ENCODE assay signal across 6 cellular contexts in the genomic region with DNA sequence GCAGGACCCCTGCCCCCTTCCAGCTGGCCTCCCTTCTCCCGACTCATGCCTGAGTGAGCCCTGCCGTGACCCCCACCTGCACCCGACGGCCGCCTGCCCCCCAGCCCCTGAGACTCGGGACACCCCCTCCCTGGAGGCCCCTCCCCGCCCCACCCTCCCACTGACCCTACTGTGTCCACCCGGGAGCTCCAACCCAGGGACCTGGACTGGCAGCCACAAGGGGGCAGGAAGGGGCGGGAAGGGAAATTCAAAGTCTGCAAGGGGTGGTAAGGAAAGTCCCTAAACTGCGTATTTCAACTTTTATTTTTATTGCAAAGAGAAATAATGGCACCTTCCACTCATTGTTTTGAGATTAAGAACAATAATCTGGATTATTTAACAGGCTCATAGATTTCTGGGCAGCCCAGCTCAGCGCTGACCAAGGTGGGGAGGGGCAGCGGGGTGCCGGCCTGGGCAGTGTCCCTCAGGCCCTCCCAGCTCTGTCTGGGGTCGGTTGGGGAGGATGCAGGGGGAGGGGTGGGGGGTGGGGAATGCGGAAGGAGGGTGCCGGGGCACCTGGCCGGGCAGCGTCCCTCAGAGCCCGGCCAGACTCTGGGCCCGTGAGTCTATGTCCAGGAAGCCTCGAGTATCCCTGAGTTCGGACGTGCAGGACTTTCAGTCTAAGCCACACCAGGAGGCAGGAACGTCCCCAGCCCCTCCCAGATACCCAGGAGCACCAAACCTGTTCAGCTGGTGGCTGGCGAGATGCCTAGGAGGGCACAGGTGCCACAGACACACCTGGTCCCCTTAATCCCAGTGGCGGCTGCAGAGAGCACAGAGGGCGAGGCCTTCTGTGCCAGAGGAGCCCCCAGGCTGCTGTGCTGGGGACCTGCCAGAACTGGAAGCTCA. TPM values are rescaled to one million over a fixed set of nuclear protein-coding genes. Genes with fewer than 3 reads are reported as not detected.
DNase-seq lines count a peak whose midpoint lies in the region; ATAC-seq and TF ChIP-seq lines count a peak whose summit lies in the region.

No MANE protein-coding gene starts in this region.

- H3K79me2 ChIP-seq in GM23338 (replicated peaks; ENCODE audit: insufficient read depth), result no peaks in the 10 kb centered on the region

- no peaks in the 10 kb centered on the region for H3F3A ChIP-seq in GM23338 (replicated peaks; ENCODE audit: low read depth)

- H3K36me3 Mint-ChIP-seq in GM23338 (ENCODE audit: low read depth), result no peaks in the 10 kb centered on the region; the same call in 2 of the 3 replicates

- intact Hi-C loops in Panc1 (cut with micrococcal nuclease; ENCODE audit: unreplicated experiment), result no loop called here

- H4K20me1 ChIP-seq in GM23338 (replicated peaks; ENCODE audit: insufficient read depth), result no peaks in the 10 kb centered on the region

- peaks cover 5% of the 10 kb centered on the region; the same call in 2 of the 3 replicates for H3K4me1 Mint-ChIP-seq in GM23338

- no TSS peak for BruUV-seq in Panc1 (replicated peaks; lab: Mats Ljungman, UMichigan)

- peak overlapping the region; percentile 60; the same call in 2 of the 3 replicates for H3K4me3 Mint-ChIP-seq in GM23338

- no peaks in the 10 kb centered on the region for H3K9me3 ChIP-seq in Panc1 (ENCODE audit: control insufficient read depth, insufficient read depth, low read depth, low read length)

- H3K36me3 ChIP-seq in GM23338 (ENCODE audit: insufficient read depth) (no peaks in the 10 kb centered on the region), Panc1 (ENCODE audit: control insufficient read depth, insufficient read depth, low read length) (no peaks in the 10 kb centered on the region)

- in situ Hi-C loops in Panc1 (cut with HindIII; ENCODE audit: low pct_unique_long_range_greater_than_20kb, low sequenced_read_pairs), result loop anchor here (10.0 kb wide), 1 partner anchor 56 kb away; no protein-coding TSS in a partner anchor

- peak overlapping the region; percentile 84 for H3K4me2 ChIP-seq in GM23338

- peak overlapping the region; percentile 32; the same call in 1 of the 2 replicates for H2AFZ ChIP-seq in GM23338

- no peaks in the 10 kb centered on the region for H3K9me2 ChIP-seq in GM23338 (ENCODE audit: insufficient read depth)

- TF ChIP-seq CTCF in GM23338 (conservative IDR thresholded peaks at IDR 0.05; ENCODE audit: low read depth in 2 of 2) (peak in 1 of 2 experiments; percentile 62; a peak in 2 of 4 replicates), Panc1 (IDR thresholded peaks at IDR 0.05) (peak; percentile 82), foreskin fibroblast (IDR thresholded peaks at IDR 0.05; ENCODE audit: low read depth, low read length) (no peak)

- DNase-seq in GM23338 (ENCODE audit: low spot score) (peak; percentile 66), Panc1 (ENCODE audit: low read depth, low spot score) (no peak), foreskin fibroblast (no peak), ureter (ENCODE audit: low spot score) (peak; percentile 94)

- POLR2A ChIA-PET in Panc1 (lab: Charles Lee), result interaction anchor here (0.6 to 1.4 kb wide), 3 partner anchors 18 to 373 kb away, joined by 5 to 16 read pairs (median 5); a partner anchor contains a TSS

- H3K9me3 Mint-ChIP-seq in GM23338, result no peaks in the 10 kb centered on the region; the same call in 2 of the 3 replicates

- H3K27ac Mint-ChIP-seq in GM23338, result no peak overlapping the region

- H3K27me3 Mint-ChIP-seq in GM23338 (ENCODE audit: insufficient read depth, low read depth, poor library complexity), result peaks cover 9% of the 10 kb centered on the region

- H3K27me3 ChIP-seq in GM23338 (ENCODE audit: insufficient read depth) (no peaks in the 10 kb centered on the region), Panc1 (ENCODE audit: control insufficient read depth, insufficient read depth, low read length) (no peaks in the 10 kb centered on the region)

- H3K27ac ChIP-seq in GM23338 (ENCODE audit: low read depth), result no peak overlapping the region
- peak overlapping the region; percentile 88 for H3K27ac ChIP-seq in Panc1 (ENCODE audit: low read length)

- ATAC-seq in GM23338, result peak; percentile 28
- peak; percentile 59 for ATAC-seq in Panc1
- no peak for ATAC-seq in HG02852 (IDR thresholded peaks at IDR 0.05; ENCODE audit: unreplicated experiment)
- ATAC-seq in GM18511 (IDR thresholded peaks at IDR 0.05; ENCODE audit: unreplicated experiment), result no peak

- H3K4me1 ChIP-seq in GM23338 (ENCODE audit: insufficient read depth) (no peaks in the 10 kb centered on the region), Panc1 (ENCODE audit: control insufficient read depth, insufficient read depth, low read length) (peaks cover 17% of the 10 kb centered on the region)

- H3K4me3 ChIP-seq in GM23338 (peak overlapping the region; percentile 51; the same call in 1 of the 2 replicates), Panc1 (ENCODE audit: low read depth in 2 of 2, low read length in 2 of 2) (peak overlapping the region; percentile 46 to 70), foreskin fibroblast (ENCODE audit: low read depth in 1 of 2, low read length in 2 of 2) (peak overlapping the region; percentile 11 to 36)

- CTCF ChIA-PET in Panc1 (lab: Charles Lee), result interaction anchor here (0.6 to 3.1 kb wide), 14 partner anchors 51 to 619 kb away, joined by 3 to 14 read pairs (median 4); a partner anchor contains a TSS

TF ChIP-seq in GM23338, 12 proteins besides CTCF, POLR2A, EP300 and RAD21 (continues in another document):
- TF ChIP-seq, protein P1, sequence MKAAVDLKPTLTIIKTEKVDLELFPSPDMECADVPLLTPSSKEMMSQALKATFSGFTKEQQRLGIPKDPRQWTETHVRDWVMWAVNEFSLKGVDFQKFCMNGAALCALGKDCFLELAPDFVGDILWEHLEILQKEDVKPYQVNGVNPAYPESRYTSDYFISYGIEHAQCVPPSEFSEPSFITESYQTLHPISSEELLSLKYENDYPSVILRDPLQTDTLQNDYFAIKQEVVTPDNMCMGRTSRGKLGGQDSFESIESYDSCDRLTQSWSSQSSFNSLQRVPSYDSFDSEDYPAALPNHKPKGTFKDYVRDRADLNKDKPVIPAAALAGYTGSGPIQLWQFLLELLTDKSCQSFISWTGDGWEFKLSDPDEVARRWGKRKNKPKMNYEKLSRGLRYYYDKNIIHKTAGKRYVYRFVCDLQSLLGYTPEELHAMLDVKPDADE (IDR thresholded peaks at IDR 0.05), result no peak
- TF ChIP-seq NANOG (IDR thresholded peaks at IDR 0.05; ENCODE audit: borderline replicate concordance) (no peak), JUNB (IDR thresholded peaks at IDR 0.05; ENCODE audit: unreplicated experiment) (no peak), ZNF114 (CRISPR knock-in tag; IDR thresholded peaks at IDR 0.05) (no peak), EZH2 (IDR thresholded peaks at IDR 0.05; ENCODE audit: low read depth, unreplicated experiment) (no peak), POLR2AphosphoS5 (IDR thresholded peaks at IDR 0.05; ENCODE audit: low read depth) (no peak), STAT1 (IDR thresholded peaks at IDR 0.05; ENCODE audit: unreplicated experiment) (no peak), EZH2phosphoT487 (IDR thresholded peaks at IDR 0.05; ENCODE audit: unreplicated experiment) (no peak)
- TF ChIP-seq, protein P2, sequence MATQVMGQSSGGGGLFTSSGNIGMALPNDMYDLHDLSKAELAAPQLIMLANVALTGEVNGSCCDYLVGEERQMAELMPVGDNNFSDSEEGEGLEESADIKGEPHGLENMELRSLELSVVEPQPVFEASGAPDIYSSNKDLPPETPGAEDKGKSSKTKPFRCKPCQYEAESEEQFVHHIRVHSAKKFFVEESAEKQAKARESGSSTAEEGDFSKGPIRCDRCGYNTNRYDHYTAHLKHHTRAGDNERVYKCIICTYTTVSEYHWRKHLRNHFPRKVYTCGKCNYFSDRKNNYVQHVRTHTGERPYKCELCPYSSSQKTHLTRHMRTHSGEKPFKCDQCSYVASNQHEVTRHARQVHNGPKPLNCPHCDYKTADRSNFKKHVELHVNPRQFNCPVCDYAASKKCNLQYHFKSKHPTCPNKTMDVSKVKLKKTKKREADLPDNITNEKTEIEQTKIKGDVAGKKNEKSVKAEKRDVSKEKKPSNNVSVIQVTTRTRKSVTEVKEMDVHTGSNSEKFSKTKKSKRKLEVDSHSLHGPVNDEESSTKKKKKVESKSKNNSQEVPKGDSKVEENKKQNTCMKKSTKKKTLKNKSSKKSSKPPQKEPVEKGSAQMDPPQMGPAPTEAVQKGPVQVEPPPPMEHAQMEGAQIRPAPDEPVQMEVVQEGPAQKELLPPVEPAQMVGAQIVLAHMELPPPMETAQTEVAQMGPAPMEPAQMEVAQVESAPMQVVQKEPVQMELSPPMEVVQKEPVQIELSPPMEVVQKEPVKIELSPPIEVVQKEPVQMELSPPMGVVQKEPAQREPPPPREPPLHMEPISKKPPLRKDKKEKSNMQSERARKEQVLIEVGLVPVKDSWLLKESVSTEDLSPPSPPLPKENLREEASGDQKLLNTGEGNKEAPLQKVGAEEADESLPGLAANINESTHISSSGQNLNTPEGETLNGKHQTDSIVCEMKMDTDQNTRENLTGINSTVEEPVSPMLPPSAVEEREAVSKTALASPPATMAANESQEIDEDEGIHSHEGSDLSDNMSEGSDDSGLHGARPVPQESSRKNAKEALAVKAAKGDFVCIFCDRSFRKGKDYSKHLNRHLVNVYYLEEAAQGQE (IDR thresholded peaks at IDR 0.05; ENCODE audit: unreplicated experiment), result no peak

RNA-seq across cellular contexts. Expression of a gene that starts 1.3 kb away (rescaled TPM):
- 0.28 TPM in 1 of 2 replicates, not detected in the other for total RNA-seq in GM23338 (2014; rRNA removed; shearing (Covaris generic))
- polyA plus RNA-seq in GM23338 (2016; fragmentation: Nextera tagmentation; extraction: Ambion mirVana), result 0.07 TPM in 1 of 2 replicates, not detected in the other
- total RNA-seq in Panc1 (2021; ENCODE audit: unreplicated experiment) (6.5 TPM), ureter (55.1 TPM)
- 9.7 TPM for polyA plus RNA-seq in Panc1 (2012; ENCODE audit: insufficient read length)

RNA-seq across cellular contexts. Expression of a gene that starts 9.1 kb away (rescaled TPM):
- total RNA-seq in GM23338 (2014; rRNA removed; shearing (Covaris generic)), result 0.50 and 0.59 TPM in 2 replicates
- polyA plus RNA-seq in GM23338 (2016; fragmentation: Nextera tagmentation; extraction: Ambion mirVana), result 0.23 TPM in 1 of 2 replicates, not detected in the other
- not detected for total RNA-seq in Panc1 (2021; ENCODE audit: unreplicated experiment)
- 0.41 TPM for polyA plus RNA-seq in Panc1 (2012; ENCODE audit: insufficient read length)
- 0.26 TPM for total RNA-seq in ureter

RNA-seq across cellular contexts. Expression of a gene that starts 15.5 kb away (rescaled TPM):
- 5.3 and 6.5 TPM in 2 replicates for total RNA-seq in GM23338 (2014; rRNA removed; shearing (Covaris generic))
- polyA plus RNA-seq in GM23338 (2016; fragmentation: Nextera tagmentation; extraction: Ambion mirVana), result 3.4 and 3.5 TPM in 2 replicates
- total RNA-seq in Panc1 (2021; ENCODE audit: unreplicated experiment) (1.3 TPM), ureter (1.6 TPM)
- 4.0 TPM for polyA plus RNA-seq in Panc1 (2012; ENCODE audit: insufficient read length)

RNA-seq across cellular contexts. Expression of a gene that starts 17.9 kb away (rescaled TPM):
- total RNA-seq in GM23338 (2014; rRNA removed; shearing (Covaris generic)), result 117 and 141 TPM in 2 replicates
- 83.9 and 92.9 TPM in 2 replicates for polyA plus RNA-seq in GM23338 (2016; fragmentation: Nextera tagmentation; extraction: Ambion mirVana)
- total RNA-seq in Panc1 (2021; ENCODE audit: unreplicated experiment) (241 TPM), ureter (507 TPM)
- polyA plus RNA-seq in Panc1 (2012; ENCODE audit: insufficient read length), result 323 TPM

RNA-seq across cellular contexts. Expression of a gene that starts 35.6 kb away (rescaled TPM):
- 39.6 and 48.9 TPM in 2 replicates for total RNA-seq in GM23338 (2014; rRNA removed; shearing (Covaris generic))
- polyA plus RNA-seq in GM23338 (2016; fragmentation: Nextera tagmentation; extraction: Ambion mirVana), result 4.6 and 5.2 TPM in 2 replicates
- total RNA-seq in Panc1 (2021; ENCODE audit: unreplicated experiment) (41.5 TPM), ureter (35.6 TPM)
- polyA plus RNA-seq in Panc1 (2012; ENCODE audit: insufficient read length), result 29.0 TPM

Comparison
In these comparisons a context has a peak if more than half of its experiments do, and no peak if none do; other contexts are left out.
1. ATAC-seq: peak in GM23338 (single experiment) and Panc1 (single experiment); none in HG02852 (single experiment) and GM18511 (single experiment).
2. DNase-seq: peak in GM23338 (single experiment) and ureter (single experiment); none in Panc1 (single experiment) and foreskin fibroblast (0 of 2).
3. Peak in every context shown above with its lines, with median percentiles within 50 percentile points of each other: H3K4me3 ChIP-seq.